ENCODE assay signal across 1 cellular context in genomic region chr1:28126778-28127430, GRCh38.
TF ChIP-seq lines count a peak whose summit lies in the region.

No MANE protein-coding gene starts in this region.

TF ChIP-seq in HCT116, 20 proteins besides CTCF, POLR2A, EP300 and RAD21:
- TF ChIP-seq REST (IDR thresholded peaks at IDR 0.05; ENCODE audit: low read depth) (no peak), EZH2phosphoT487 (IDR thresholded peaks at IDR 0.05; ENCODE audit: borderline replicate concordance) (no peak), ELF1 (IDR thresholded peaks at IDR 0.05; ENCODE audit: borderline replicate concordance, low read depth) (no peak), JUND (IDR thresholded peaks at IDR 0.05) (no peak), SIN3A (IDR thresholded peaks at IDR 0.05; ENCODE audit: low read depth) (no peak), FOSL1 (IDR thresholded peaks at IDR 0.05; ENCODE audit: low read depth) (no peak), CBX3 (IDR thresholded peaks at IDR 0.05; ENCODE audit: low read depth) (no peak), YY1 (IDR thresholded peaks at IDR 0.05; ENCODE audit: extremely low read depth, insufficient replicate concordance, low read depth, low read length) (no peak), SRF (IDR thresholded peaks at IDR 0.05; ENCODE audit: low read depth) (no peak), ZBTB33 (IDR thresholded peaks at IDR 0.05; ENCODE audit: extremely low read depth, insufficient replicate concordance, low read length) (no peak), EZH2 (IDR thresholded peaks at IDR 0.05) (no peak), SP1 (IDR thresholded peaks at IDR 0.05; ENCODE audit: low read depth) (no peak), TCF7L2 (IDR thresholded peaks at IDR 0.05; ENCODE audit: borderline replicate concordance, extremely low read depth, insufficient read depth, insufficient read length) (no peak)
